In genomic region chr15:100132309-100132708, GRCh38 we compare ENCODE assay signal across 13 cellular contexts.
A peak's percentile ranks its signal among the peaks of the same experiment; 100 is the strongest.
DNase-seq lines count a peak whose midpoint lies in the region; ATAC-seq and TF ChIP-seq lines count a peak whose summit lies in the region.
"Had no signal": no experiment of that assay in that cellular context is flagged by ENCODE, and none has a peak within 500 bp of the region (broad histone marks: within the 10 kb centered on the region; RNA-seq: fewer than 3 reads in every experiment).

No MANE protein-coding gene starts in this region.

- H3K4me1 ChIP-seq in PC-9 (replicated peaks; ENCODE audit: insufficient read depth) (no peaks in the 10 kb centered on the region), gastroesophageal sphincter (peaks cover 0 to 24% (median 0%) of the 10 kb centered on the region in 3 donors), smooth muscle cell (ENCODE audit: low read depth) (no peaks in the 10 kb centered on the region)
- H3K4me1 ChIP-seq: A549, BE2C had no signal

- H2AFZ ChIP-seq in PC-9 (no peak overlapping the region), smooth muscle cell (ENCODE audit: low read depth) (no peak overlapping the region)

- POLR2A ChIA-PET in PC-9 (lab: Charles Lee; ENCODE audit: unreplicated experiment) = no interaction called here

- H3K9me2 ChIP-seq in PC-9 (ENCODE audit: insufficient read depth) = no peaks in the 10 kb centered on the region

- 0 out of 2 replicates have a peak, but pooled peaks have one; percentile 2 for TF ChIP-seq CTCF in PC-9 (conservative IDR thresholded peaks at IDR 0.05)
- no peak for TF ChIP-seq CTCF in gastroesophageal sphincter (IDR thresholded peaks at IDR 0.05)
- TF ChIP-seq CTCF in smooth muscle cell (IDR thresholded peaks at IDR 0.05; ENCODE audit: borderline replicate concordance, insufficient read depth, poor library complexity, severe bottlenecking) = no peak

- H3K27me3 ChIP-seq in PC-9 (ENCODE audit: insufficient read depth, low read depth) (no peaks in the 10 kb centered on the region), gastroesophageal sphincter (no peaks in the 10 kb centered on the region), smooth muscle cell (ENCODE audit: low read depth) (no peaks in the 10 kb centered on the region)
- H3K27me3 ChIP-seq: BE2C had no signal

- H3K79me2 ChIP-seq in PC-9 (ENCODE audit: low read depth) (no peaks in the 10 kb centered on the region), smooth muscle cell (ENCODE audit: low read depth) (no peaks in the 10 kb centered on the region)

- H3K4me2 ChIP-seq in PC-9 (no peak overlapping the region), smooth muscle cell (peak overlapping the region; percentile 77)

- intact Hi-C loops in PC-9 (cut with micrococcal nuclease; ENCODE audit: unreplicated experiment) = loop anchor here (1.0 to 2.0 kb wide), 2 partner anchors 170 to 207 kb away; no protein-coding TSS in a partner anchor

- H4K20me1 ChIP-seq in PC-9 (ENCODE audit: insufficient read depth) (no peaks in the 10 kb centered on the region), smooth muscle cell (ENCODE audit: low read depth) (no peaks in the 10 kb centered on the region)

- H3K27ac Mint-ChIP-seq in T-helper 17 cell = peak overlapping the region; percentile 54
- H3K27ac Mint-ChIP-seq: CD4-positive, CD25-positive, alpha-beta regulatory T cell; H9 had no signal

- H3F3A ChIP-seq in PC-9 (ENCODE audit: insufficient read depth, low read depth) (no peaks in the 10 kb centered on the region), smooth muscle cell (ENCODE audit: low read depth) (peaks cover 2% of the 10 kb centered on the region)

- H3K9ac ChIP-seq in smooth muscle cell (ENCODE audit: low read depth) = no peak overlapping the region

- H3K27me3 Mint-ChIP-seq in T-helper 17 cell = no peaks in the 10 kb centered on the region
- H3K27me3 Mint-ChIP-seq: CD4-positive, CD25-positive, alpha-beta regulatory T cell had no signal

- 61 to 98% methylated on average over 9 of the region's 10 CpGs for WGBS in gastroesophageal sphincter (ENCODE audit: low coverage in 1 of 2), 2 donors
- 92% methylated on average over 10 of the region's 10 CpGs for WGBS in smooth muscle cell (ENCODE audit: low lambda C conversion rate)

- H3K27ac ChIP-seq in PC-9 (no peak overlapping the region), gastroesophageal sphincter (peak overlapping the region in 2 of 4 donors; percentile 57 to 74), smooth muscle cell (ENCODE audit: low read depth) (peak overlapping the region; percentile 74)
- H3K27ac ChIP-seq: A549 had no signal

- CTCF ChIA-PET in PC-9 (lab: Charles Lee) = no interaction called here

- no peaks in the 10 kb centered on the region for H3K9me3 ChIP-seq in PC-9 (ENCODE audit: insufficient read depth, low read depth)
- H3K9me3 ChIP-seq in T-helper 17 cell (ENCODE audit: control insufficient read depth, low read length, poor library complexity, severe bottlenecking) = no peaks in the 10 kb centered on the region
- H3K9me3 ChIP-seq in gastroesophageal sphincter = no peaks in the 10 kb centered on the region
- no peaks in the 10 kb centered on the region for H3K9me3 ChIP-seq in smooth muscle cell (replicated peaks; ENCODE audit: low read depth)
- H3K9me3 ChIP-seq: BE2C had no signal

- H3K4me3 Mint-ChIP-seq in T-helper 17 cell = peak overlapping the region; percentile 79
- H3K4me3 Mint-ChIP-seq: H9 had no signal

- BruUV-seq in PC-9 (replicated peaks; lab: Mats Ljungman, UMichigan) = no TSS peak

- H3K36me3 Mint-ChIP-seq in T-helper 17 cell (ENCODE audit: low read depth) = peaks cover 2% of the 10 kb centered on the region

- ATAC-seq in T-helper 17 cell = no peak
- peak; percentile 7 for ATAC-seq in gastroesophageal sphincter
- no peak for ATAC-seq in HG02938 (IDR thresholded peaks at IDR 0.05; ENCODE audit: unreplicated experiment)
- no peak for ATAC-seq in GM21515 (IDR thresholded peaks at IDR 0.05; ENCODE audit: unreplicated experiment)

- DNase-seq in PC-9 (no peak), T-helper 17 cell (no peak), smooth muscle cell (lab: John Stamatoyannopoulos, UW; ENCODE audit: unreplicated experiment) (no peak), activated T-cell treated with anti-CD3 and anti-CD28 coated beads for 4 hours (no peak), SIG-M5 treated with dmso at 0.1 percent for 504 hours (lab: John Stamatoyannopoulos, UW; ENCODE audit: unreplicated experiment) (no peak)
- DNase-seq: BE2C, GOT3 had no signal

- TF ChIP-seq EP300 in gastroesophageal sphincter (IDR thresholded peaks at IDR 0.05) = no peak

- H3K36me3 ChIP-seq in PC-9 (ENCODE audit: low read depth) (no peaks in the 10 kb centered on the region), gastroesophageal sphincter (no peaks in the 10 kb centered on the region), smooth muscle cell (ENCODE audit: low read depth) (no peaks in the 10 kb centered on the region)
- H3K36me3 ChIP-seq: BE2C had no signal

- H3K4me3 ChIP-seq in PC-9 (no peak overlapping the region), gastroesophageal sphincter (peak overlapping the region in 1 of 2 donors; percentile 42), smooth muscle cell (no peak overlapping the region)

- no peak for TF ChIP-seq POLR2A in gastroesophageal sphincter (IDR thresholded peaks at IDR 0.05)

- H3K4me1 Mint-ChIP-seq in T-helper 17 cell = no peaks in the 10 kb centered on the region
